Comparison of ENCODE assay signal across 8 cellular contexts in genomic region chr15:84981711-84982300, GRCh38. TPM values are rescaled to one million over a fixed set of nuclear protein-coding genes. Genes with fewer than 3 reads are reported as not detected.
DNase-seq lines count a peak whose midpoint lies in the region; ATAC-seq and TF ChIP-seq lines count a peak whose summit lies in the region.

A gene with protein sequence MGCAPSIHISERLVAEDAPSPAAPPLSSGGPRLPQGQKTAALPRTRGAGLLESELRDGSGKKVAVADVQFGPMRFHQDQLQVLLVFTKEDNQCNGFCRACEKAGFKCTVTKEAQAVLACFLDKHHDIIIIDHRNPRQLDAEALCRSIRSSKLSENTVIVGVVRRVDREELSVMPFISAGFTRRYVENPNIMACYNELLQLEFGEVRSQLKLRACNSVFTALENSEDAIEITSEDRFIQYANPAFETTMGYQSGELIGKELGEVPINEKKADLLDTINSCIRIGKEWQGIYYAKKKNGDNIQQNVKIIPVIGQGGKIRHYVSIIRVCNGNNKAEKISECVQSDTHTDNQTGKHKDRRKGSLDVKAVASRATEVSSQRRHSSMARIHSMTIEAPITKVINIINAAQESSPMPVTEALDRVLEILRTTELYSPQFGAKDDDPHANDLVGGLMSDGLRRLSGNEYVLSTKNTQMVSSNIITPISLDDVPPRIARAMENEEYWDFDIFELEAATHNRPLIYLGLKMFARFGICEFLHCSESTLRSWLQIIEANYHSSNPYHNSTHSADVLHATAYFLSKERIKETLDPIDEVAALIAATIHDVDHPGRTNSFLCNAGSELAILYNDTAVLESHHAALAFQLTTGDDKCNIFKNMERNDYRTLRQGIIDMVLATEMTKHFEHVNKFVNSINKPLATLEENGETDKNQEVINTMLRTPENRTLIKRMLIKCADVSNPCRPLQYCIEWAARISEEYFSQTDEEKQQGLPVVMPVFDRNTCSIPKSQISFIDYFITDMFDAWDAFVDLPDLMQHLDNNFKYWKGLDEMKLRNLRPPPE (plus strand): TSS chr15:84981856. CDS start chr15:84982163, 307 bp downstream.

- peak within 1 kb of the TSS; percentile 95 to 96 for H3K27ac ChIP-seq in prostate gland

- intact Hi-C loops in cardiac septum (cut with DNase I) (loop anchor here (2.0 to 5.0 kb wide), 3 partner anchors 27 to 65 kb away; no protein-coding TSS in a partner anchor), prostate gland (cut with DNase I) (no loop called here)

- peak; percentile 32 for DNase-seq in stimulated activated CD8-positive, alpha-beta memory T cell treated with anti-CD3 and anti-CD28 coated beads, Interleukin-12 subunit alpha, Interleukin-12 subunit beta, amount 100 ng/mL, for 1 hour (ENCODE audit: low read depth)
- no peak for DNase-seq in stimulated activated CD8-positive, alpha-beta memory T cell treated with anti-CD3 and anti-CD28 coated beads, Interleukin-4, amount 100 ng/mL, for 48 hours
- peak; percentile 41 for DNase-seq in NCI-H774 (lab: John Stamatoyannopoulos, UW)
- peak in 1 of 2 donors; percentile 49 for DNase-seq in activated naive CD4-positive, alpha-beta T cell treated with anti-CD3 and anti-CD28 coated beads, Interleukin-2, amount 50 U/mL, for 72 hours (ENCODE audit: low spot score in 2 of 2)
- peak; percentile 85 for DNase-seq in cardiac septum (ENCODE audit: low spot score)
- peak; percentile 26 for DNase-seq in prostate gland (ENCODE audit: low spot score)
- DNase-seq in Kasumi-1 (lab: John Stamatoyannopoulos, UW): no peak

- H3K27ac Mint-ChIP-seq in activated naive CD4-positive, alpha-beta T cell treated with anti-CD3 and anti-CD28 coated beads, Interleukin-2, amount 50 U/mL, for 72 hours: peak within 1 kb of the TSS; percentile 90 to 96

- under 1% methylated on average over 88 of the region's 95 CpGs for WGBS in prostate gland

- no peaks in the 10 kb centered on the region for H3K9me3 Mint-ChIP-seq in activated naive CD4-positive, alpha-beta T cell treated with anti-CD3 and anti-CD28 coated beads, Interleukin-2, amount 50 U/mL, for 72 hours

- peak within 1 kb of the TSS; percentile 86 to 96 for H3K4me3 ChIP-seq in prostate gland

- H3K4me1 ChIP-seq in prostate gland (replicated peaks): no peaks in the 10 kb centered on the region

- peak; percentile 27 for ATAC-seq in HG02759 (IDR thresholded peaks at IDR 0.05; ENCODE audit: unreplicated experiment)
- ATAC-seq in activated naive CD4-positive, alpha-beta T cell treated with anti-CD3 and anti-CD28 coated beads, Interleukin-2, amount 50 U/mL, for 72 hours: peak; percentile 14 to 30

- no peaks in the 10 kb centered on the region for H3K36me3 ChIP-seq in prostate gland

- H3K36me3 Mint-ChIP-seq in activated naive CD4-positive, alpha-beta T cell treated with anti-CD3 and anti-CD28 coated beads, Interleukin-2, amount 50 U/mL, for 72 hours: peaks cover 0 to 6% of the 10 kb centered on the region in 2 donors

- TF ChIP-seq POLR2A in prostate gland (IDR thresholded peaks at IDR 0.05): no peak

- peak in 1 of 4 experiments; percentile 19 for TF ChIP-seq CTCF in prostate gland (IDR thresholded peaks at IDR 0.05)

- H3K9me3 ChIP-seq in prostate gland: no peaks in the 10 kb centered on the region

- no peaks in the 10 kb centered on the region for H3K27me3 ChIP-seq in prostate gland (replicated peaks; ENCODE audit: insufficient read depth)

RNA-seq across cellular contexts. Expression of the gene that starts here (rescaled TPM):
- total RNA-seq in activated naive CD4-positive, alpha-beta T cell treated with anti-CD3 and anti-CD28 coated beads, Interleukin-2, amount 50 U/mL, for 72 hours: 10 to 100 TPM; 29.3 to 53.5 TPM
- total RNA-seq in cardiac septum: 28.2 TPM
- 10 to 100 TPM; 28.3 to 52.7 TPM for total RNA-seq in prostate gland

Comparison
In these comparisons a context has a peak if more than half of its experiments do, and no peak if none do; other contexts are left out.
1. DNase-seq: peak in stimulated activated CD8-positive, alpha-beta memory T cell treated with anti-CD3 and anti-CD28 coated beads, Interleukin-12 subunit alpha, Interleukin-12 subunit beta, amount 100 ng/mL, for 1 hour (single experiment), NCI-H774 (single experiment), cardiac septum (single experiment) and prostate gland (single experiment); none in stimulated activated CD8-positive, alpha-beta memory T cell treated with anti-CD3 and anti-CD28 coated beads, Interleukin-4, amount 100 ng/mL, for 48 hours (single experiment) and Kasumi-1 (0 of 2).